16 cellular contexts compared by ENCODE assay signal in genomic region chr3:4551826-4552442, GRCh38.
"Had no signal": no experiment of that assay in that cellular context is flagged by ENCODE, and none has a peak within 500 bp of the region (broad histone marks: within the 10 kb centered on the region; RNA-seq: fewer than 3 reads in every experiment).

No MANE protein-coding gene starts in this region.

- H3K4me3 Mint-ChIP-seq: activated CD4-positive, alpha-beta memory T cell treated with anti-CD3 and anti-CD28 coated beads for 36 hours; activated T-cell treated with anti-CD3 and anti-CD28 coated beads, Interleukin-2, amount 50 U/mL, for 24 hours; naive thymus-derived CD8-positive, alpha-beta T cell; stimulated activated naive CD8-positive, alpha-beta T cell treated with anti-CD3 and anti-CD28 coated beads, Interleukin-15, amount 100 ng/mL, for 72 hours had no signal

- H3K4me3 ChIP-seq: lower lobe of right lung, SK-N-MC, smooth muscle cell, thoracic aorta, vagina had no signal

- H3K36me3 ChIP-seq: lower lobe of right lung, neutrophil, thoracic aorta, vagina had no signal

- H3K27me3 Mint-ChIP-seq: activated CD4-positive, alpha-beta memory T cell treated with anti-CD3 and anti-CD28 coated beads for 36 hours; activated T-cell treated with anti-CD3 and anti-CD28 coated beads, Interleukin-2, amount 50 U/mL, for 24 hours; naive thymus-derived CD8-positive, alpha-beta T cell; stimulated activated naive CD8-positive, alpha-beta T cell treated with anti-CD3 and anti-CD28 coated beads, Interleukin-15, amount 100 ng/mL, for 72 hours had no signal

- DNase-seq: activated CD4-positive, alpha-beta memory T cell treated with anti-CD3 and anti-CD28 coated beads for 36 hours; activated effector memory CD4-positive, alpha-beta T cell treated with Interleukin-2 at 50 U/mL for 16 hours; activated naive CD4-positive, alpha-beta T cell treated with anti-CD3 and anti-CD28 coated beads, Interleukin-2, amount 50 U/mL, for 16 hours; activated T-cell treated with anti-CD3 and anti-CD28 coated beads, Interleukin-2, amount 50 U/mL, for 24 hours; kidney glomerular epithelial cell; lower lobe of right lung; naive thymus-derived CD8-positive, alpha-beta T cell; stimulated activated naive CD8-positive, alpha-beta T cell treated with anti-CD3 and anti-CD28 coated beads, Interleukin-15, amount 100 ng/mL, for 72 hours; T-helper 1 cell; T1000 had no signal

- H3K27ac Mint-ChIP-seq: activated CD4-positive, alpha-beta memory T cell treated with anti-CD3 and anti-CD28 coated beads for 36 hours; activated T-cell treated with anti-CD3 and anti-CD28 coated beads, Interleukin-2, amount 50 U/mL, for 24 hours; stimulated activated naive CD8-positive, alpha-beta T cell treated with anti-CD3 and anti-CD28 coated beads, Interleukin-15, amount 100 ng/mL, for 72 hours had no signal

- H3K27me3 ChIP-seq: neutrophil, vagina had no signal

- H3K9me3 ChIP-seq: lower lobe of right lung, neutrophil, thoracic aorta, vagina had no signal

- ATAC-seq: esophagus mucosa; naive thymus-derived CD8-positive, alpha-beta T cell; stimulated activated naive CD8-positive, alpha-beta T cell treated with anti-CD3 and anti-CD28 coated beads, Interleukin-15, amount 100 ng/mL, for 72 hours had no signal

- H3K27ac ChIP-seq: lower lobe of right lung, neutrophil, SK-N-MC, thoracic aorta, vagina had no signal
